ENCODE assay signal across 24 cellular contexts in genomic region chr5:61264273-61264661, GRCh38.
DNase-seq lines count a peak whose midpoint lies in the region; ATAC-seq, FAIRE-seq and TF ChIP-seq lines count a peak whose summit lies in the region.
"Had no signal": no experiment of that assay in that cellular context is flagged by ENCODE, and none has a peak within 500 bp of the region (broad histone marks: within the 10 kb centered on the region; RNA-seq: fewer than 3 reads in every experiment).

No MANE protein-coding gene starts in this region.

- no peak for TF ChIP-seq POLR2A in endothelial cell of umbilical vein (IDR thresholded peaks at IDR 0.05; ENCODE audit: low read depth, low read length)
- TF ChIP-seq POLR2A in heart left ventricle (IDR thresholded peaks at IDR 0.05): no peak

- no peaks in the 10 kb centered on the region for H3K27me3 ChIP-seq in endothelial cell of umbilical vein (ENCODE audit: control insufficient read depth in 2 of 2, insufficient read depth in 2 of 2, low read length in 2 of 2)
- no peaks in the 10 kb centered on the region for H3K27me3 ChIP-seq in neural progenitor cell
- no peaks in the 10 kb centered on the region for H3K27me3 ChIP-seq in heart left ventricle
- no peaks in the 10 kb centered on the region for H3K27me3 ChIP-seq in GM23248 (replicated peaks; ENCODE audit: insufficient read depth)
- H3K27me3 ChIP-seq: Peyer's patch had no signal

- no peaks in the 10 kb centered on the region for H3K9me2 ChIP-seq in GM23248 (ENCODE audit: insufficient read depth)

- H3K4me1 Mint-ChIP-seq in neural progenitor cell: peaks cover 12% of the 10 kb centered on the region

- TF ChIP-seq CTCF in endothelial cell of umbilical vein (IDR thresholded peaks at IDR 0.05; ENCODE audit: extremely low read depth in 1 of 2, insufficient read depth in 1 of 2, low read depth in 1 of 2, low read length in 2 of 2) (no peak), neural progenitor cell (IDR thresholded peaks at IDR 0.05) (no peak), heart left ventricle (IDR thresholded peaks at IDR 0.05) (no peak)

- FAIRE-seq in endothelial cell of umbilical vein (lab: Jason Lieb, UNC): no peak
- FAIRE-seq: D721Med, GM19239, H54 had no signal

- intact Hi-C loops in endothelial cell of umbilical vein (cut with micrococcal nuclease) (loop anchor here (1.0 to 5.0 kb wide), 4 partner anchors 50 to 97 kb away; no protein-coding TSS in a partner anchor), heart left ventricle (cut with DNase I) (no loop called here)

- H3F3A ChIP-seq in neural progenitor cell (ENCODE audit: low read depth) (peaks cover 9% of the 10 kb centered on the region), GM23248 (ENCODE audit: insufficient read depth) (no peaks in the 10 kb centered on the region)

- no peaks in the 10 kb centered on the region for H3K36me3 ChIP-seq in endothelial cell of umbilical vein (ENCODE audit: control insufficient read depth in 2 of 2, extremely low read depth in 1 of 2, insufficient read depth in 2 of 2, low read length in 2 of 2)
- H3K36me3 ChIP-seq in neural progenitor cell: no peaks in the 10 kb centered on the region
- H3K36me3 ChIP-seq in heart left ventricle: no peaks in the 10 kb centered on the region
- H3K36me3 ChIP-seq in GM23248 (ENCODE audit: low read depth): no peaks in the 10 kb centered on the region
- H3K36me3 ChIP-seq: Peyer's patch had no signal

- no peak for ATAC-seq in heart left ventricle

- H3K9me3 ChIP-seq in endothelial cell of umbilical vein (replicated peaks; ENCODE audit: control insufficient read depth, insufficient read depth, low read length) (no peaks in the 10 kb centered on the region), neural progenitor cell (ENCODE audit: low read depth) (no peaks in the 10 kb centered on the region), heart left ventricle (no peaks in the 10 kb centered on the region), GM23248 (ENCODE audit: low read depth) (no peaks in the 10 kb centered on the region)
- H3K9me3 ChIP-seq: Peyer's patch had no signal

- H3K9ac ChIP-seq in endothelial cell of umbilical vein (replicated peaks; ENCODE audit: extremely low read depth, insufficient read depth, low read length) (peak overlapping the region; percentile 21), neural progenitor cell (no peak overlapping the region), GM23248 (no peak overlapping the region)

- no peak overlapping the region for H3K4me3 Mint-ChIP-seq in neural progenitor cell
- H3K4me3 Mint-ChIP-seq: CD8-positive, alpha-beta memory T cell; IgD-negative memory B cell had no signal

- H3K27ac ChIP-seq in endothelial cell of umbilical vein (ENCODE audit: insufficient read depth, low read depth, low read length) (peak overlapping the region; percentile 56), neural progenitor cell (no peak overlapping the region), heart left ventricle (no peak overlapping the region), GM23248 (no peak overlapping the region)
- H3K27ac ChIP-seq: Peyer's patch had no signal

- H3K9me1 ChIP-seq in endothelial cell of umbilical vein (replicated peaks; ENCODE audit: control insufficient read depth, extremely low read depth, insufficient read depth, low read length): no peaks in the 10 kb centered on the region

- H3K4me2 ChIP-seq in endothelial cell of umbilical vein (ENCODE audit: insufficient read depth, low read length): peak overlapping the region; percentile 64
- H3K4me2 ChIP-seq in neural progenitor cell: no peak overlapping the region
- no peak overlapping the region for H3K4me2 ChIP-seq in GM23248 (ENCODE audit: unreplicated experiment)

- in situ Hi-C loops in GM23248 (cut with MboI): no loop called here

- no TSS peak for BruUV-seq in endothelial cell of umbilical vein (replicated peaks; lab: Mats Ljungman, UMichigan)

- no peaks in the 10 kb centered on the region for H3K36me3 Mint-ChIP-seq in neural progenitor cell
- H3K36me3 Mint-ChIP-seq: CD8-positive, alpha-beta memory T cell had no signal

- POLR2A ChIA-PET in endothelial cell of umbilical vein (lab: Charles Lee): no interaction called here

- H3K4me1 ChIP-seq in endothelial cell of umbilical vein (ENCODE audit: control insufficient read depth, extremely low read depth, insufficient read depth, low read length): peaks cover 28% of the 10 kb centered on the region
- peaks cover 11% of the 10 kb centered on the region for H3K4me1 ChIP-seq in neural progenitor cell
- H3K4me1 ChIP-seq in heart left ventricle: peaks cover 0 to 30% (median 0%) of the 10 kb centered on the region in 12 donors
- no peaks in the 10 kb centered on the region for H3K4me1 ChIP-seq in GM23248 (ENCODE audit: insufficient read depth)
- H3K4me1 ChIP-seq: Peyer's patch had no signal

- peaks cover 4% of the 10 kb centered on the region for H3K27me3 Mint-ChIP-seq in neural progenitor cell (ENCODE audit: insufficient read depth, low read depth)

- H4K20me1 ChIP-seq in endothelial cell of umbilical vein (replicated peaks; ENCODE audit: control insufficient read depth, extremely low read depth, insufficient read depth, low read length) (no peaks in the 10 kb centered on the region), neural progenitor cell (ENCODE audit: low read depth) (no peaks in the 10 kb centered on the region), GM23248 (ENCODE audit: insufficient read depth) (no peaks in the 10 kb centered on the region)

- dilution Hi-C loops in endothelial cell of umbilical vein (cut with MboI; ENCODE audit: extremely low pct_ligation_motif_present, low sequenced_read_pairs): no loop called here

- H2AFZ ChIP-seq in endothelial cell of umbilical vein (ENCODE audit: low read depth, low read length): peak overlapping the region; percentile 69
- H2AFZ ChIP-seq in neural progenitor cell (replicated peaks): peak overlapping the region; percentile 57
- no peak overlapping the region; the same call in 1 of the 2 replicates for H2AFZ ChIP-seq in GM23248

- no peaks in the 10 kb centered on the region for H3K79me2 ChIP-seq in endothelial cell of umbilical vein (ENCODE audit: control insufficient read depth, insufficient read depth, low read length)
- H3K79me2 ChIP-seq in neural progenitor cell (ENCODE audit: low read depth): no peaks in the 10 kb centered on the region
- no peaks in the 10 kb centered on the region for H3K79me2 ChIP-seq in GM23248 (ENCODE audit: insufficient read depth)

- H3K27ac Mint-ChIP-seq in neural progenitor cell: no peak overlapping the region
- H3K27ac Mint-ChIP-seq: CD8-positive, alpha-beta memory T cell had no signal

- CTCF ChIA-PET in endothelial cell of umbilical vein (lab: Charles Lee): interaction anchor here (1.7 to 2.6 kb wide), 2 partner anchors 9 to 66 kb away, joined by 6 to 12 read pairs; no protein-coding TSS in a partner anchor

- no peaks in the 10 kb centered on the region for H3K9me3 Mint-ChIP-seq in neural progenitor cell
- H3K9me3 Mint-ChIP-seq: CD8-positive, alpha-beta memory T cell; IgD-negative memory B cell had no signal

- DNase-seq in COLO829 (ENCODE audit: low spot score) (peak; percentile 36), endothelial cell of umbilical vein (ENCODE audit: low read depth, low spot score) (no peak), neural progenitor cell (ENCODE audit: low spot score) (no peak), dedifferentiated amniotic fluid mesenchymal stem cell (ENCODE audit: extremely low spot score) (no peak), heart left ventricle (no peak), GM23248 (no peak)
- no peak for DNase-seq in activated effector memory CD4-positive, alpha-beta T cell treated with Interleukin-2 at 50 U/mL for 16 hours
- DNase-seq: C1 segment of cervical spinal cord; CD8-positive, alpha-beta memory T cell; EL; GF-D8; NCI-H1105; NCI-H146; NCI-H2081; NCI-H2171; NCI-H345; NCI-H524; NCI-H774; NK-92 treated with Interleukin-12 subunit alpha and Interleukin-12 subunit beta, amount 100 ng/mL, for 24 hours; Peyer's patch had no signal

- H3K4me3 ChIP-seq in endothelial cell of umbilical vein (replicated peaks in 1 of 3; ENCODE audit: insufficient read depth in 1 of 3, low read depth in 1 of 3, low read length in 3 of 3): peak overlapping the region in 1 of 3 experiments; percentile 7
- no peak overlapping the region for H3K4me3 ChIP-seq in neural progenitor cell
- H3K4me3 ChIP-seq in heart left ventricle: no peak overlapping the region
- H3K4me3 ChIP-seq in GM23248: no peak overlapping the region
- H3K4me3 ChIP-seq: Peyer's patch had no signal

- 63 to 68% (median 66%) methylated on average over 4 of the region's 4 CpGs for WGBS in heart left ventricle, 4 donors
- WGBS in GM23248 (ENCODE audit: low coverage in 1 of 2, low lambda C conversion rate in 2 of 2, missing lambda C conversion rate in 2 of 2), 2 experiments: 69 to 74% methylated on average over 4 of the region's 4 CpGs

TF ChIP-seq in endothelial cell of umbilical vein, 7 proteins besides CTCF, POLR2A, EP300 and RAD21:
- no peak for TF ChIP-seq POLR2AphosphoS5 (IDR thresholded peaks at IDR 0.05; ENCODE audit: insufficient read depth, low read depth, low read length)
- TF ChIP-seq JUN (IDR thresholded peaks at IDR 0.05; ENCODE audit: borderline replicate concordance, insufficient read depth, insufficient read length, low read depth): peak; percentile 2
- TF ChIP-seq GATA2 (IDR thresholded peaks at IDR 0.05; ENCODE audit: insufficient read depth, insufficient read length, low read depth, low read length): no peak
- no peak for TF ChIP-seq MAX (IDR thresholded peaks at IDR 0.05; ENCODE audit: insufficient read depth, insufficient read length)
- TF ChIP-seq MYC (IDR thresholded peaks at IDR 0.05; ENCODE audit: low read depth, low read length): no peak
- TF ChIP-seq EZH2 (IDR thresholded peaks at IDR 0.05; ENCODE audit: borderline replicate concordance, low read depth, low read length, severe bottlenecking): no peak
- no peak for TF ChIP-seq FOS (IDR thresholded peaks at IDR 0.05; ENCODE audit: borderline replicate concordance, insufficient read depth, low read length)
TF ChIP-seq in endothelial cell of umbilical vein: peak in this region for 1.
